17 cellular contexts compared by ENCODE assay signal in the genomic region with DNA sequence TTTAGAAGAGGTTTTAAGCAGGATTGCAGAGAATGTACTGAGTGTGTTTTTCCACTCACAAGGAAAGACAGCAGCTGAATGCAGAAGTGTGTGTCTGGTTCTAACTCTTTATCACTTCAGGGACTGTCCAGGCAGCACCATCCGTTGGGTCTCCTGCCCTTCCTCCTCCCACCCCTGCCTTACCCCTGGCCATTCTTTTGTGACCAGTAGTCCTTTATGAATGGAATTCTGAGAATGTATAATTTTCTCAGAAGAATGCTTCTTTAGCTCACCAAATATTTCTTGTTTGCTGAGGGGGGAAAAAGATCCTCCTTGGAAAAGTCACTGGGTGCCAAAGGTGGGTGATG.
DNase-seq lines count a peak whose midpoint lies in the region; ATAC-seq and TF ChIP-seq lines count a peak whose summit lies in the region.
"Had no signal": no experiment of that assay in that cellular context is flagged by ENCODE, and none has a peak within 500 bp of the region (broad histone marks: within the 10 kb centered on the region; RNA-seq: fewer than 3 reads in every experiment).

No MANE protein-coding gene starts in this region.

- no peak overlapping the region for H4K5ac ChIP-seq in IMR-90 (ENCODE audit: low read depth, low read length)

- dilution Hi-C loops in IMR-90 (cut with HindIII; ENCODE audit: low sequenced_read_pairs, unreplicated experiment): no loop called here

- H3K4me1 ChIP-seq in BLaER1 (peaks cover 97% of the 10 kb centered on the region), IMR-90 (ENCODE audit: control insufficient read depth, insufficient read depth, low read length) (peaks cover 51% of the 10 kb centered on the region), upper lobe of right lung (peaks cover 9% of the 10 kb centered on the region)

- no peak overlapping the region for H2BK5ac ChIP-seq in IMR-90 (ENCODE audit: low read depth, low read length, poor library complexity, severe bottlenecking)

- H3K4me3 ChIP-seq in BLaER1: peak overlapping the region; percentile 52
- H3K4me3 ChIP-seq in IMR-90 (ENCODE audit: insufficient read depth, low read depth, low read length): no peak overlapping the region
- no peak overlapping the region for H3K4me3 ChIP-seq in dorsolateral prefrontal cortex
- H3K4me3 ChIP-seq in upper lobe of right lung: no peak overlapping the region

- H4K8ac ChIP-seq in IMR-90 (ENCODE audit: low read depth in 2 of 2, low read length in 2 of 2): peak overlapping the region in 1 of 2 experiments; percentile 4; a peak in 1 of 4 replicates

- H2BK120ac ChIP-seq in IMR-90 (ENCODE audit: low read depth, low read length): no peak overlapping the region; the same call in 1 of the 2 replicates

- H3K36me3 ChIP-seq in BLaER1 (no peaks in the 10 kb centered on the region), IMR-90 (ENCODE audit: control insufficient read depth, insufficient read depth, low read length) (no peaks in the 10 kb centered on the region), upper lobe of right lung (no peaks in the 10 kb centered on the region)

- H4K20me1 ChIP-seq in BLaER1: peaks cover 100% of the 10 kb centered on the region
- peaks cover 95% of the 10 kb centered on the region for H4K20me1 ChIP-seq in IMR-90 (ENCODE audit: insufficient read depth, low read length)

- H4K91ac ChIP-seq in IMR-90 (ENCODE audit: insufficient read depth, low read depth, low read length): no peak overlapping the region

- no peaks in the 10 kb centered on the region for H3K36me3 Mint-ChIP-seq in neural crest cell (ENCODE audit: low read depth)
- no peaks in the 10 kb centered on the region for H3K36me3 Mint-ChIP-seq in activated CD4-positive, alpha-beta T cell treated with anti-CD3 and anti-CD28 coated beads, Interleukin-2, amount 10 ng/mL, durations not matched to agents 7 days and 5 days (ENCODE audit: low read depth)
- H3K36me3 Mint-ChIP-seq: stimulated activated effector memory CD8-positive, alpha-beta T cell treated with anti-CD3 and anti-CD28 coated beads, Interleukin-12 subunit alpha, Interleukin-12 subunit beta, amount 100 ng/mL, for 72 hours had no signal

- H3K23ac ChIP-seq in IMR-90 (ENCODE audit: low read depth, low read length): peak overlapping the region; percentile 21

- H3K79me1 ChIP-seq in IMR-90 (ENCODE audit: low read depth in 1 of 2, low read length in 2 of 2): peaks cover 25 to 94% of the 10 kb centered on the region in 2 experiments

- no peak overlapping the region for H2AK9ac ChIP-seq in IMR-90 (replicated peaks; ENCODE audit: low read depth, low read length, poor library complexity)

- TF ChIP-seq CTCF in IMR-90 (conservative IDR thresholded peaks at IDR 0.05; ENCODE audit: low read depth, low read length) (no peak), dorsolateral prefrontal cortex (IDR thresholded peaks at IDR 0.05 in 54 of 56, conservative IDR thresholded peaks at IDR 0.05 in 2 of 56; ENCODE audit: low read depth in 1 of 56, partially characterized antibody in 56 of 56) (no peak), neural crest cell (conservative IDR thresholded peaks at IDR 0.05) (no peak), upper lobe of right lung (IDR thresholded peaks at IDR 0.05) (no peak)

- H2AK5ac ChIP-seq in IMR-90 (ENCODE audit: low read depth, low read length): peak overlapping the region; percentile 41

- intact Hi-C loops in IMR-90 (cut with micrococcal nuclease): loop anchor here (2.0 kb wide), 1 partner anchor 28 kb away; no protein-coding TSS in a partner anchor
- intact Hi-C loops in dorsolateral prefrontal cortex (cut with DNase I): no loop called here
- intact Hi-C loops in upper lobe of right lung (cut with DNase I): no loop called here

- H3K27ac ChIP-seq in BLaER1 (peak overlapping the region; percentile 89), IMR-90 (ENCODE audit: insufficient read depth, low read length) (no peak overlapping the region), dorsolateral prefrontal cortex (peak overlapping the region in 35 of 59 donors; percentile 2 to 70 (median 36)), upper lobe of right lung (no peak overlapping the region)

- WGBS in IMR-90 (ENCODE audit: extremely low coverage in 2 of 2, insufficient read length in 1 of 2), 2 experiments: no CpG with 5 or more reads among the region's 1 CpG

- CTCF ChIA-PET in IMR-90 (lab: Yijun Ruan, JAX): interaction anchor here (0.7 to 1.3 kb wide), 2 partner anchors 9 to 358 kb away, joined by 3 to 5 read pairs; no protein-coding TSS in a partner anchor
- CTCF ChIA-PET in activated CD4-positive, alpha-beta T cell treated with anti-CD3 and anti-CD28 coated beads, Interleukin-2, amount 10 ng/mL, durations not matched to agents 7 days and 5 days (lab: Charles Lee): interaction anchor here (2.1 kb wide), 1 partner anchor 13 kb away, joined by 5 read pairs; no protein-coding TSS in a partner anchor

- no peak overlapping the region for H3K18ac ChIP-seq in IMR-90 (ENCODE audit: low read depth, low read length)

- no peak overlapping the region for H2BK15ac ChIP-seq in IMR-90 (ENCODE audit: low read depth, low read length)

- DNase-seq in IMR-90: no peak
- DNase-seq in dorsolateral prefrontal cortex: no peak
- DNase-seq in neural crest cell (ENCODE audit: low read depth, low spot score): no peak
- no peak for DNase-seq in dermis blood vessel endothelial cell
- no peak for DNase-seq in activated CD4-positive, alpha-beta T cell treated with anti-CD3 and anti-CD28 coated beads, Interleukin-2, amount 10 ng/mL, durations not matched to agents 7 days and 5 days
- no peak for DNase-seq in upper lobe of right lung
- DNase-seq in DMS79 (lab: John Stamatoyannopoulos, UW): no peak
- DNase-seq: activated CD4-positive, alpha-beta memory T cell treated with anti-CD3 and anti-CD28 coated beads, Interleukin-2, amount 10 ng/mL, durations not matched to agents 7 days and 5 days; central memory CD4-positive, alpha-beta T cell; KG1; mesendoderm; NCI-H1694 treated with DMSO at 0.1 percent for 48 hours; stimulated activated CD4-positive, alpha-beta T cell treated with anti-CD3 and anti-CD28 coated beads, Interleukin-4, amount 100 ng/mL, for 1 hour; T1000 had no signal

- peak overlapping the region; percentile 51 for H3K4ac ChIP-seq in IMR-90 (ENCODE audit: low read depth, low read length)

- H3K9me1 ChIP-seq in IMR-90 (ENCODE audit: insufficient read depth, low read length): peaks cover 64% of the 10 kb centered on the region

- peak overlapping the region; percentile 3; the same call in 1 of the 2 replicates for H2BK20ac ChIP-seq in IMR-90 (ENCODE audit: low read depth, low read length)

- ATAC-seq in IMR-90 (ENCODE audit: low read depth) (peak; percentile 72), upper lobe of right lung (no peak)
- ATAC-seq: stimulated activated effector memory CD8-positive, alpha-beta T cell treated with anti-CD3 and anti-CD28 coated beads, Interleukin-12 subunit alpha, Interleukin-12 subunit beta, amount 100 ng/mL, for 72 hours had no signal

- H3K27ac Mint-ChIP-seq in neural crest cell (ENCODE audit: unreplicated experiment): peak overlapping the region; percentile 73
- no peak overlapping the region for H3K27ac Mint-ChIP-seq in activated CD4-positive, alpha-beta T cell treated with anti-CD3 and anti-CD28 coated beads, Interleukin-2, amount 10 ng/mL, durations not matched to agents 7 days and 5 days
- H3K27ac Mint-ChIP-seq: activated CD4-positive, alpha-beta memory T cell treated with anti-CD3 and anti-CD28 coated beads, Interleukin-2, amount 10 ng/mL, durations not matched to agents 7 days and 5 days; stimulated activated effector memory CD8-positive, alpha-beta T cell treated with anti-CD3 and anti-CD28 coated beads, Interleukin-12 subunit alpha, Interleukin-12 subunit beta, amount 100 ng/mL, for 72 hours had no signal

- no peak overlapping the region for H2AFZ ChIP-seq in IMR-90 (replicated peaks; ENCODE audit: low read length, poor library complexity)

- no peak for TF ChIP-seq POLR2A in IMR-90 (IDR thresholded peaks at IDR 0.05; ENCODE audit: low read depth, low read length)

- in situ Hi-C loops in IMR-90 (cut with MboI; ENCODE audit: low sequenced_read_pairs): no loop called here

- peak overlapping the region; percentile 94 for H3K4me2 ChIP-seq in BLaER1
- peak overlapping the region; percentile 18; the same call in 1 of the 2 replicates for H3K4me2 ChIP-seq in IMR-90 (ENCODE audit: low read depth, low read length)

- H3K14ac ChIP-seq in IMR-90 (replicated peaks; ENCODE audit: low read depth, low read length): 0 out of 2 replicates have a peak overlapping the region, but pooled peaks have one; percentile 12

- H3K27me3 ChIP-seq in BLaER1 (no peaks in the 10 kb centered on the region), IMR-90 (ENCODE audit: control insufficient read depth, insufficient read depth, low read length) (no peaks in the 10 kb centered on the region), dorsolateral prefrontal cortex (no peaks in the 10 kb centered on the region), upper lobe of right lung (no peaks in the 10 kb centered on the region)

- H3K4me3 Mint-ChIP-seq in neural crest cell: no peak overlapping the region
- H3K4me3 Mint-ChIP-seq in activated CD4-positive, alpha-beta T cell treated with anti-CD3 and anti-CD28 coated beads, Interleukin-2, amount 10 ng/mL, durations not matched to agents 7 days and 5 days: no peak overlapping the region
- H3K4me3 Mint-ChIP-seq: activated CD4-positive, alpha-beta memory T cell treated with anti-CD3 and anti-CD28 coated beads, Interleukin-2, amount 10 ng/mL, durations not matched to agents 7 days and 5 days; CD14-positive monocyte; stimulated activated effector memory CD8-positive, alpha-beta T cell treated with anti-CD3 and anti-CD28 coated beads, Interleukin-12 subunit alpha, Interleukin-12 subunit beta, amount 100 ng/mL, for 72 hours had no signal

- H3K9me3 Mint-ChIP-seq in neural crest cell: no peaks in the 10 kb centered on the region
- no peaks in the 10 kb centered on the region for H3K9me3 Mint-ChIP-seq in activated CD4-positive, alpha-beta T cell treated with anti-CD3 and anti-CD28 coated beads, Interleukin-2, amount 10 ng/mL, durations not matched to agents 7 days and 5 days
- H3K9me3 Mint-ChIP-seq: activated CD4-positive, alpha-beta memory T cell treated with anti-CD3 and anti-CD28 coated beads, Interleukin-2, amount 10 ng/mL, durations not matched to agents 7 days and 5 days; CD14-positive monocyte; stimulated activated effector memory CD8-positive, alpha-beta T cell treated with anti-CD3 and anti-CD28 coated beads, Interleukin-12 subunit alpha, Interleukin-12 subunit beta, amount 100 ng/mL, for 72 hours had no signal

- POLR2A ChIA-PET in IMR-90 (lab: Charles Lee; ENCODE audit: unreplicated experiment): no interaction called here
- POLR2A ChIA-PET in activated CD4-positive, alpha-beta T cell treated with anti-CD3 and anti-CD28 coated beads, Interleukin-2, amount 10 ng/mL, durations not matched to agents 7 days and 5 days (lab: Charles Lee): no interaction called here

- H3K4me1 Mint-ChIP-seq in neural crest cell: peaks cover 72% of the 10 kb centered on the region
- H3K4me1 Mint-ChIP-seq in activated CD4-positive, alpha-beta T cell treated with anti-CD3 and anti-CD28 coated beads, Interleukin-2, amount 10 ng/mL, durations not matched to agents 7 days and 5 days: peaks cover 54% of the 10 kb centered on the region

- no TSS peak for BruUV-seq in IMR-90 (replicated peaks; lab: Mats Ljungman, UMichigan)

- peak overlapping the region; percentile 79 for H3K9ac ChIP-seq in BLaER1
- no peak overlapping the region for H3K9ac ChIP-seq in IMR-90 (ENCODE audit: low read depth, low read length)

- no peak for TF ChIP-seq RAD21 in IMR-90 (IDR thresholded peaks at IDR 0.05; ENCODE audit: low read length)

- no peak overlapping the region for H3K56ac ChIP-seq in IMR-90 (ENCODE audit: extremely low read depth, insufficient read depth, low read length)

- no peaks in the 10 kb centered on the region for H3K9me3 ChIP-seq in BLaER1
- no peaks in the 10 kb centered on the region for H3K9me3 ChIP-seq in IMR-90 (ENCODE audit: control insufficient read depth, insufficient read depth, low read length)
- no peaks in the 10 kb centered on the region for H3K9me3 ChIP-seq in upper lobe of right lung

- no peaks in the 10 kb centered on the region for H3K27me3 Mint-ChIP-seq in neural crest cell (ENCODE audit: low read depth)
- H3K27me3 Mint-ChIP-seq in activated CD4-positive, alpha-beta T cell treated with anti-CD3 and anti-CD28 coated beads, Interleukin-2, amount 10 ng/mL, durations not matched to agents 7 days and 5 days: no peaks in the 10 kb centered on the region
- H3K27me3 Mint-ChIP-seq: activated CD4-positive, alpha-beta memory T cell treated with anti-CD3 and anti-CD28 coated beads, Interleukin-2, amount 10 ng/mL, durations not matched to agents 7 days and 5 days had no signal

Comparison
In these comparisons a context has a peak if more than half of its experiments do, and no peak if none do; other contexts are left out.
1. H3K27ac ChIP-seq: peak in BLaER1 (single experiment) and dorsolateral prefrontal cortex (35 of 59); none in IMR-90 (single experiment) and upper lobe of right lung (single experiment).